Comparison of ENCODE assay signal across 1 cellular context in the genomic region with DNA sequence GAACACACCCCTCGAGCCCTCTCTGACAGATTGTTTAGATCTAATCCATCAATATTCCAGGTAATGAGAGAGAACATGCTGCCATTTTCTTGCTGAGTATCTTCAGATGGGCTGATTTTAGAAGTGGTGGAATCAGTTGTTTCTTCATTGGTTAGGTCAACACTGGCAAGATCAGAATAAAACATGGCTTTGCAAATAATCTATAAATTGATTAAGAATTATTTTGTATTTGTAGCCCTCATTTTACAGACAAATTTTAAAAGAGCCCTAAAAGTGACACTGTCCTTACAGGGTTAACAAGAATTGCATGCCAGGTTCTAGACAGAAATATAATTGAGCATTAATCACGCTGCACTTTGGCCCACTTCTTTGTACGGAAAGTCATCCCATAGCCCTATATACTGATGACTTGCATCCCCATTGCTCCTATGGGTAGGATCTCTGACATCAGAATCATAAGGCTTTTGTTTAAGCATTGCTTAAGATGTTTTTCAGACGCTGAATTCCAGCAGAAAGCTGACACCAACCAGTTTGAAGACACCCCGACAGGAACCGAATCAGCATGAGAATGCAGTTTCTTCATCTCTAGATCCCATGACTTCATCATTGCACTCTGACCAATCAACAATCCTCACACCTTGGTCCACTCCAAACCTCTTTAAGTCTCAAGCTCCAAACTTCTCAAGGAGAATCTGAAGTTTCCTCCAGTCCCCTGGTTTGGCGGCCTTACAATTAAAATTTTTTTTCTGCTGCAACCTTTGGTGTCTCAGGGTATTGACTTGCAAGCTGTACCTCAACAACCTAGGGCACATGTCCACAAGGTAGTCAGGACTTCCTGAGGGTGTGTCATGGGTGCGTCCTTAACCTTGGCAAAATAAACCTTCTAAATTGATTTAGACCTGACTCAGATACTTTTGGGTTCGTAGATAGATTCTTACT.
A peak's percentile ranks its signal among the peaks of the same experiment; 100 is the strongest.
TF ChIP-seq lines count a peak whose summit lies in the region.

No MANE protein-coding gene starts in this region.

TF ChIP-seq in K562, 482 proteins besides CTCF, POLR2A, EP300 and RAD21 (continued from another document and continues in another):
- no peak for TF ChIP-seq E4F1 (CRISPR knock-in tag; IDR thresholded peaks at IDR 0.05; ENCODE audit: borderline replicate concordance)
- TF ChIP-seq, protein P1, sequence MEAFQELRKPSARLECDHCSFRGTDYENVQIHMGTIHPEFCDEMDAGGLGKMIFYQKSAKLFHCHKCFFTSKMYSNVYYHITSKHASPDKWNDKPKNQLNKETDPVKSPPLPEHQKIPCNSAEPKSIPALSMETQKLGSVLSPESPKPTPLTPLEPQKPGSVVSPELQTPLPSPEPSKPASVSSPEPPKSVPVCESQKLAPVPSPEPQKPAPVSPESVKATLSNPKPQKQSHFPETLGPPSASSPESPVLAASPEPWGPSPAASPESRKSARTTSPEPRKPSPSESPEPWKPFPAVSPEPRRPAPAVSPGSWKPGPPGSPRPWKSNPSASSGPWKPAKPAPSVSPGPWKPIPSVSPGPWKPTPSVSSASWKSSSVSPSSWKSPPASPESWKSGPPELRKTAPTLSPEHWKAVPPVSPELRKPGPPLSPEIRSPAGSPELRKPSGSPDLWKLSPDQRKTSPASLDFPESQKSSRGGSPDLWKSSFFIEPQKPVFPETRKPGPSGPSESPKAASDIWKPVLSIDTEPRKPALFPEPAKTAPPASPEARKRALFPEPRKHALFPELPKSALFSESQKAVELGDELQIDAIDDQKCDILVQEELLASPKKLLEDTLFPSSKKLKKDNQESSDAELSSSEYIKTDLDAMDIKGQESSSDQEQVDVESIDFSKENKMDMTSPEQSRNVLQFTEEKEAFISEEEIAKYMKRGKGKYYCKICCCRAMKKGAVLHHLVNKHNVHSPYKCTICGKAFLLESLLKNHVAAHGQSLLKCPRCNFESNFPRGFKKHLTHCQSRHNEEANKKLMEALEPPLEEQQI (IDR thresholded peaks at IDR 0.05) = no peak
- no peak for TF ChIP-seq ARID2 (IDR thresholded peaks at IDR 0.05)
- no peak; the same call in 1 of the 2 replicates for TF ChIP-seq GABPA (tag; conservative IDR thresholded peaks at IDR 0.05; ENCODE audit: low read depth)
- TF ChIP-seq XRCC3 (IDR thresholded peaks at IDR 0.05) = no peak
- TF ChIP-seq FOXA3 (CRISPR knock-in tag; conservative IDR thresholded peaks at IDR 0.05 in 1 of 2, IDR thresholded peaks at IDR 0.05 in 1 of 2) = no peak
- TF ChIP-seq STAT5A (IDR thresholded peaks at IDR 0.05; ENCODE audit: borderline replicate concordance, low read length) = no peak
- TF ChIP-seq ZFP1 (CRISPR knock-in tag; IDR thresholded peaks at IDR 0.05) = no peak
- peak; percentile 58; the same call in 1 of the 2 replicates for TF ChIP-seq SMARCA4 (IDR thresholded peaks at IDR 0.05)
- TF ChIP-seq EWSR1 (IDR thresholded peaks at IDR 0.05; ENCODE audit: borderline replicate concordance, low read depth, partially characterized antibody) = no peak
- 0 out of 4 replicates have a peak, but pooled peaks of 1 of the 2 experiments have one; percentile 32 for TF ChIP-seq FOXK2 (conservative IDR thresholded peaks at IDR 0.05 in 1 of 2, IDR thresholded peaks at IDR 0.05 in 1 of 2; ENCODE audit: low read depth in 2 of 2)
- no peak for TF ChIP-seq TCF7 (IDR thresholded peaks at IDR 0.05; ENCODE audit: borderline replicate concordance)
- TF ChIP-seq, protein P2, sequence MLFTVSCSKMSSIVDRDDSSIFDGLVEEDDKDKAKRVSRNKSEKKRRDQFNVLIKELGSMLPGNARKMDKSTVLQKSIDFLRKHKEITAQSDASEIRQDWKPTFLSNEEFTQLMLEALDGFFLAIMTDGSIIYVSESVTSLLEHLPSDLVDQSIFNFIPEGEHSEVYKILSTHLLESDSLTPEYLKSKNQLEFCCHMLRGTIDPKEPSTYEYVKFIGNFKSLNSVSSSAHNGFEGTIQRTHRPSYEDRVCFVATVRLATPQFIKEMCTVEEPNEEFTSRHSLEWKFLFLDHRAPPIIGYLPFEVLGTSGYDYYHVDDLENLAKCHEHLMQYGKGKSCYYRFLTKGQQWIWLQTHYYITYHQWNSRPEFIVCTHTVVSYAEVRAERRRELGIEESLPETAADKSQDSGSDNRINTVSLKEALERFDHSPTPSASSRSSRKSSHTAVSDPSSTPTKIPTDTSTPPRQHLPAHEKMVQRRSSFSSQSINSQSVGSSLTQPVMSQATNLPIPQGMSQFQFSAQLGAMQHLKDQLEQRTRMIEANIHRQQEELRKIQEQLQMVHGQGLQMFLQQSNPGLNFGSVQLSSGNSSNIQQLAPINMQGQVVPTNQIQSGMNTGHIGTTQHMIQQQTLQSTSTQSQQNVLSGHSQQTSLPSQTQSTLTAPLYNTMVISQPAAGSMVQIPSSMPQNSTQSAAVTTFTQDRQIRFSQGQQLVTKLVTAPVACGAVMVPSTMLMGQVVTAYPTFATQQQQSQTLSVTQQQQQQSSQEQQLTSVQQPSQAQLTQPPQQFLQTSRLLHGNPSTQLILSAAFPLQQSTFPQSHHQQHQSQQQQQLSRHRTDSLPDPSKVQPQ (CRISPR knock-in tag; IDR thresholded peaks at IDR 0.05; ENCODE audit: borderline replicate concordance) = no peak
- no peak for TF ChIP-seq XRCC4 (IDR thresholded peaks at IDR 0.05; ENCODE audit: extremely low read depth, insufficient read depth, insufficient read length)
- TF ChIP-seq PHB2 (IDR thresholded peaks at IDR 0.05; ENCODE audit: low read depth) = no peak
- TF ChIP-seq ZNF696 (CRISPR knock-in tag; conservative IDR thresholded peaks at IDR 0.05) = no peak
- TF ChIP-seq ZNF354B (CRISPR knock-in tag; IDR thresholded peaks at IDR 0.05) = no peak
- no peak for TF ChIP-seq PTBP1 (IDR thresholded peaks at IDR 0.05; ENCODE audit: low read depth, low read length)
- TF ChIP-seq TCF7L2 (IDR thresholded peaks at IDR 0.05; ENCODE audit: low read depth, low read length) = no peak
- no peak for TF ChIP-seq SAFB (IDR thresholded peaks at IDR 0.05; ENCODE audit: borderline replicate concordance, low read depth, low read length)
- TF ChIP-seq, protein P3, sequence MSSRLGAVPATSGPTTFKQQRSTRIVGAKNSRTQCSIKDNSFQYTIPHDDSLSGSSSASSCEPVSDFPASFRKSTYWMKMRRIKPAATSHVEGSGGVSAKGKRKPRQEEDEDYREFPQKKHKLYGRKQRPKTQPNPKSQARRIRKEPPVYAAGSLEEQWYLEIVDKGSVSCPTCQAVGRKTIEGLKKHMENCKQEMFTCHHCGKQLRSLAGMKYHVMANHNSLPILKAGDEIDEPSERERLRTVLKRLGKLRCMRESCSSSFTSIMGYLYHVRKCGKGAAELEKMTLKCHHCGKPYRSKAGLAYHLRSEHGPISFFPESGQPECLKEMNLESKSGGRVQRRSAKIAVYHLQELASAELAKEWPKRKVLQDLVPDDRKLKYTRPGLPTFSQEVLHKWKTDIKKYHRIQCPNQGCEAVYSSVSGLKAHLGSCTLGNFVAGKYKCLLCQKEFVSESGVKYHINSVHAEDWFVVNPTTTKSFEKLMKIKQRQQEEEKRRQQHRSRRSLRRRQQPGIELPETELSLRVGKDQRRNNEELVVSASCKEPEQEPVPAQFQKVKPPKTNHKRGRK (tag; IDR thresholded peaks at IDR 0.05) = no peak
- TF ChIP-seq, protein P4, sequence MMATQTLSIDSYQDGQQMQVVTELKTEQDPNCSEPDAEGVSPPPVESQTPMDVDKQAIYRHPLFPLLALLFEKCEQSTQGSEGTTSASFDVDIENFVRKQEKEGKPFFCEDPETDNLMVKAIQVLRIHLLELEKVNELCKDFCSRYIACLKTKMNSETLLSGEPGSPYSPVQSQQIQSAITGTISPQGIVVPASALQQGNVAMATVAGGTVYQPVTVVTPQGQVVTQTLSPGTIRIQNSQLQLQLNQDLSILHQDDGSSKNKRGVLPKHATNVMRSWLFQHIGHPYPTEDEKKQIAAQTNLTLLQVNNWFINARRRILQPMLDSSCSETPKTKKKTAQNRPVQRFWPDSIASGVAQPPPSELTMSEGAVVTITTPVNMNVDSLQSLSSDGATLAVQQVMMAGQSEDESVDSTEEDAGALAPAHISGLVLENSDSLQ (IDR thresholded peaks at IDR 0.05) = peak; percentile 82
- TF ChIP-seq EP400 (IDR thresholded peaks at IDR 0.05) = peak; percentile 25; the same call in 1 of the 2 replicates
- no peak for TF ChIP-seq ZNF282 (CRISPR knock-in tag; IDR thresholded peaks at IDR 0.05)
- no peak for TF ChIP-seq ZZZ3 (IDR thresholded peaks at IDR 0.05)
- no peak for TF ChIP-seq LARP7 (IDR thresholded peaks at IDR 0.05)
- TF ChIP-seq, protein P5, sequence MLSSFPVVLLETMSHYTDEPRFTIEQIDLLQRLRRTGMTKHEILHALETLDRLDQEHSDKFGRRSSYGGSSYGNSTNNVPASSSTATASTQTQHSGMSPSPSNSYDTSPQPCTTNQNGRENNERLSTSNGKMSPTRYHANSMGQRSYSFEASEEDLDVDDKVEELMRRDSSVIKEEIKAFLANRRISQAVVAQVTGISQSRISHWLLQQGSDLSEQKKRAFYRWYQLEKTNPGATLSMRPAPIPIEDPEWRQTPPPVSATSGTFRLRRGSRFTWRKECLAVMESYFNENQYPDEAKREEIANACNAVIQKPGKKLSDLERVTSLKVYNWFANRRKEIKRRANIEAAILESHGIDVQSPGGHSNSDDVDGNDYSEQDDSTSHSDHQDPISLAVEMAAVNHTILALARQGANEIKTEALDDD (IDR thresholded peaks at IDR 0.05) = no peak
- TF ChIP-seq ZBTB11 (CRISPR knock-in tag; IDR thresholded peaks at IDR 0.05) = peak in 1 of 3 experiments; percentile 66; a peak in 2 of 6 replicates
- no peak for TF ChIP-seq TBL1XR1 (IDR thresholded peaks at IDR 0.05; ENCODE audit: low read length in 2 of 2)
- TF ChIP-seq DACH1 (IDR thresholded peaks at IDR 0.05; ENCODE audit: partially characterized antibody) = no peak
- TF ChIP-seq, protein P6, sequence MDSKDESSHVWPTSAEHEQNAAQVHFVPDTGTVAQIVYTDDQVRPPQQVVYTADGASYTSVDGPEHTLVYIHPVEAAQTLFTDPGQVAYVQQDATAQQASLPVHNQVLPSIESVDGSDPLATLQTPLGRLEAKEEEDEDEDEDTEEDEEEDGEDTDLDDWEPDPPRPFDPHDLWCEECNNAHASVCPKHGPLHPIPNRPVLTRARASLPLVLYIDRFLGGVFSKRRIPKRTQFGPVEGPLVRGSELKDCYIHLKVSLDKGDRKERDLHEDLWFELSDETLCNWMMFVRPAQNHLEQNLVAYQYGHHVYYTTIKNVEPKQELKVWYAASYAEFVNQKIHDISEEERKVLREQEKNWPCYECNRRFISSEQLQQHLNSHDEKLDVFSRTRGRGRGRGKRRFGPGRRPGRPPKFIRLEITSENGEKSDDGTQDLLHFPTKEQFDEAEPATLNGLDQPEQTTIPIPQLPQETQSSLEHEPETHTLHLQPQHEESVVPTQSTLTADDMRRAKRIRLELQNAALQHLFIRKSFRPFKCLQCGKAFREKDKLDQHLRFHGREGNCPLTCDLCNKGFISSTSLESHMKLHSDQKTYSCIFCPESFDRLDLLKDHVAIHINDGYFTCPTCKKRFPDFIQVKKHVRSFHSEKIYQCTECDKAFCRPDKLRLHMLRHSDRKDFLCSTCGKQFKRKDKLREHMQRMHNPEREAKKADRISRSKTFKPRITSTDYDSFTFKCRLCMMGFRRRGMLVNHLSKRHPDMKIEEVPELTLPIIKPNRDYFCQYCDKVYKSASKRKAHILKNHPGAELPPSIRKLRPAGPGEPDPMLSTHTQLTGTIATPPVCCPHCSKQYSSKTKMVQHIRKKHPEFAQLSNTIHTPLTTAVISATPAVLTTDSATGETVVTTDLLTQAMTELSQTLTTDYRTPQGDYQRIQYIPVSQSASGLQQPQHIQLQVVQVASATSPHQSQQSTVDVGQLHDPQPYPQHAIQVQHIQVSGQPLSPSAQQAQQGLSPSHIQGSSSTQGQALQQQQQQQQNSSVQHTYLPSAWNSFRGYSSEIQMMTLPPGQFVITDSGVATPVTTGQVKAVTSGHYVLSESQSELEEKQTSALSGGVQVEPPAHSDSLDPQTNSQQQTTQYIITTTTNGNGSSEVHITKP (IDR thresholded peaks at IDR 0.05; ENCODE audit: partially characterized antibody) = peak; percentile 56
- TF ChIP-seq ILK (tag; IDR thresholded peaks at IDR 0.05; ENCODE audit: borderline replicate concordance, low read depth) = no peak
